ENCODE assay signal across 2 cellular contexts in genomic region chr12:33752854-33753253, GRCh38.
TF ChIP-seq lines count a peak whose summit lies in the region.

No MANE protein-coding gene starts in this region.

TF ChIP-seq in SK-N-SH treated with all-trans-retinoic acid at 6 μM for 48 hours, 23 proteins besides CTCF, POLR2A, EP300 and RAD21:
- TF ChIP-seq POU6F1 (CRISPR knock-in tag; IDR thresholded peaks at IDR 0.05; ENCODE audit: borderline replicate concordance, low read depth) (no peak), ZNF8 (CRISPR knock-in tag; IDR thresholded peaks at IDR 0.05) (no peak), PPARA (CRISPR knock-in tag; IDR thresholded peaks at IDR 0.05; ENCODE audit: borderline replicate concordance) (no peak), OSR1 (CRISPR knock-in tag; IDR thresholded peaks at IDR 0.05) (no peak), ZNF70 (CRISPR knock-in tag; IDR thresholded peaks at IDR 0.05) (no peak), CSRNP3 (CRISPR knock-in tag; IDR thresholded peaks at IDR 0.05) (no peak), GLIS3 (CRISPR knock-in tag; IDR thresholded peaks at IDR 0.05) (no peak), TCF4 (CRISPR knock-in tag; IDR thresholded peaks at IDR 0.05; ENCODE audit: borderline replicate concordance) (no peak), ZC3H10 (CRISPR knock-in tag; IDR thresholded peaks at IDR 0.05) (no peak), RARB (CRISPR knock-in tag; IDR thresholded peaks at IDR 0.05) (no peak)

TF ChIP-seq in SK-N-SH, 30 proteins besides CTCF, POLR2A, EP300 and RAD21 (continued from another document):
- no peak for TF ChIP-seq MAX (IDR thresholded peaks at IDR 0.05; ENCODE audit: low read depth)
- TF ChIP-seq GATA2 (CRISPR knock-in tag; IDR thresholded peaks at IDR 0.05) = no peak
- no peak for TF ChIP-seq RXRA (IDR thresholded peaks at IDR 0.05; ENCODE audit: borderline replicate concordance, low read depth)
- TF ChIP-seq REST (IDR thresholded peaks at IDR 0.05; ENCODE audit: low read depth, low read length) = no peak
- TF ChIP-seq ZBTB33 (IDR thresholded peaks at IDR 0.05; ENCODE audit: borderline replicate concordance, low read depth) = no peak
- TF ChIP-seq RFX5 (IDR thresholded peaks at IDR 0.05; ENCODE audit: low read length) = no peak
- no peak for TF ChIP-seq GABPA (IDR thresholded peaks at IDR 0.05; ENCODE audit: low read depth)
- no peak for TF ChIP-seq TEAD4 (IDR thresholded peaks at IDR 0.05; ENCODE audit: borderline replicate concordance, insufficient read depth)
- TF ChIP-seq MEF2A (IDR thresholded peaks at IDR 0.05; ENCODE audit: borderline replicate concordance, low read depth) = no peak
- no peak for TF ChIP-seq IRF3 (IDR thresholded peaks at IDR 0.05; ENCODE audit: low read depth, low read length)
- TF ChIP-seq TAF1 (IDR thresholded peaks at IDR 0.05; ENCODE audit: borderline replicate concordance, low read depth, low read length) = no peak
